In genomic region chr10:86163522-86164215, GRCh38 we compare ENCODE assay signal across 2 cellular contexts.
TF ChIP-seq lines count a peak whose summit lies in the region.

No MANE protein-coding gene starts in this region.

TF ChIP-seq in SK-N-SH, 30 proteins besides CTCF, POLR2A, EP300 and RAD21 (continued from another document):
- TF ChIP-seq RCOR1 (IDR thresholded peaks at IDR 0.05; ENCODE audit: low read length): no peak
- no peak for TF ChIP-seq TAF1 (IDR thresholded peaks at IDR 0.05; ENCODE audit: borderline replicate concordance, low read depth, low read length)
- no peak for TF ChIP-seq NRF1 (IDR thresholded peaks at IDR 0.05; ENCODE audit: low read depth, low read length)

TF ChIP-seq in SK-N-SH treated with all-trans-retinoic acid at 6 μM for 48 hours, 23 proteins besides CTCF, POLR2A, EP300 and RAD21 (continued from another document):
- TF ChIP-seq, protein P1, sequence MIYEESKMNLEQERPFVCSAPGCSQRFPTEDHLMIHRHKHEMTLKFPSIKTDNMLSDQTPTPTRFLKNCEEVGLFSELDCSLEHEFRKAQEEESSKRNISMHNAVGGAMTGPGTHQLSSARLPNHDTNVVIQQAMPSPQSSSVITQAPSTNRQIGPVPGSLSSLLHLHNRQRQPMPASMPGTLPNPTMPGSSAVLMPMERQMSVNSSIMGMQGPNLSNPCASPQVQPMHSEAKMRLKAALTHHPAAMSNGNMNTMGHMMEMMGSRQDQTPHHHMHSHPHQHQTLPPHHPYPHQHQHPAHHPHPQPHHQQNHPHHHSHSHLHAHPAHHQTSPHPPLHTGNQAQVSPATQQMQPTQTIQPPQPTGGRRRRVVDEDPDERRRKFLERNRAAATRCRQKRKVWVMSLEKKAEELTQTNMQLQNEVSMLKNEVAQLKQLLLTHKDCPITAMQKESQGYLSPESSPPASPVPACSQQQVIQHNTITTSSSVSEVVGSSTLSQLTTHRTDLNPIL (CRISPR knock-in tag; IDR thresholded peaks at IDR 0.05; ENCODE audit: low read depth): no peak
- TF ChIP-seq, protein P2, sequence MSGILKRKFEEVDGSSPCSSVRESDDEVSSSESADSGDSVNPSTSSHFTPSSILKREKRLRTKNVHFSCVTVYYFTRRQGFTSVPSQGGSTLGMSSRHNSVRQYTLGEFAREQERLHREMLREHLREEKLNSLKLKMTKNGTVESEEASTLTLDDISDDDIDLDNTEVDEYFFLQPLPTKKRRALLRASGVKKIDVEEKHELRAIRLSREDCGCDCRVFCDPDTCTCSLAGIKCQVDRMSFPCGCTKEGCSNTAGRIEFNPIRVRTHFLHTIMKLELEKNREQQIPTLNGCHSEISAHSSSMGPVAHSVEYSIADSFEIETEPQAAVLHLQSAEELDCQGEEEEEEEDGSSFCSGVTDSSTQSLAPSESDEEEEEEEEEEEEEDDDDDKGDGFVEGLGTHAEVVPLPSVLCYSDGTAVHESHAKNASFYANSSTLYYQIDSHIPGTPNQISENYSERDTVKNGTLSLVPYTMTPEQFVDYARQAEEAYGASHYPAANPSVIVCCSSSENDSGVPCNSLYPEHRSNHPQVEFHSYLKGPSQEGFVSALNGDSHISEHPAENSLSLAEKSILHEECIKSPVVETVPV (CRISPR knock-in tag; IDR thresholded peaks at IDR 0.05): no peak
- TF ChIP-seq PPARA (CRISPR knock-in tag; IDR thresholded peaks at IDR 0.05; ENCODE audit: borderline replicate concordance) (no peak), ZNF565 (CRISPR knock-in tag; conservative IDR thresholded peaks at IDR 0.05; ENCODE audit: low read depth) (no peak), TOX (CRISPR knock-in tag; IDR thresholded peaks at IDR 0.05; ENCODE audit: borderline replicate concordance) (no peak), TCF4 (CRISPR knock-in tag; IDR thresholded peaks at IDR 0.05; ENCODE audit: borderline replicate concordance) (no peak; the same call in 1 of the 2 replicates), ZC3H10 (CRISPR knock-in tag; IDR thresholded peaks at IDR 0.05) (no peak), GLIS3 (CRISPR knock-in tag; IDR thresholded peaks at IDR 0.05) (no peak), ZFP3 (CRISPR knock-in tag; IDR thresholded peaks at IDR 0.05) (no peak), ESRRG (CRISPR knock-in tag; IDR thresholded peaks at IDR 0.05) (no peak), OSR1 (CRISPR knock-in tag; IDR thresholded peaks at IDR 0.05) (no peak), BACH2 (CRISPR knock-in tag; IDR thresholded peaks at IDR 0.05; ENCODE audit: borderline replicate concordance) (no peak)
